In genomic region chr16:78099372-78100161, GRCh38 we compare ENCODE assay signal across 8 cellular contexts. TPM values are rescaled to one million over a fixed set of nuclear protein-coding genes. Genes with fewer than 3 reads are reported as not detected.
A peak's percentile ranks its signal among the peaks of the same experiment; 100 is the strongest.
DNase-seq lines count a peak whose midpoint lies in the region; ATAC-seq and TF ChIP-seq lines count a peak whose summit lies in the region.

WWOX (plus strand) TSS chr16:78099654.

- peak; percentile 94 for ATAC-seq in GM19372 (IDR thresholded peaks at IDR 0.05; ENCODE audit: low read depth, unreplicated experiment)
- peak; percentile 95 for ATAC-seq in HG03558 (IDR thresholded peaks at IDR 0.05; ENCODE audit: extremely low read depth, unreplicated experiment)

- H3K27me3 ChIP-seq in liver (ENCODE audit: control insufficient read depth in 4 of 4, insufficient read depth in 4 of 4, low read length in 3 of 4), result no peaks in the 10 kb centered on the region

- peak; percentile 98 for DNase-seq in CD1c-positive myeloid dendritic cell (ENCODE audit: extremely low spot score)
- DNase-seq in NCI-H774 (lab: John Stamatoyannopoulos, UW), result peak; percentile 88
- peak; percentile 94 to 95 for DNase-seq in activated CD4-positive, alpha-beta T cell treated with anti-CD3 and anti-CD28 coated beads, Interleukin-2, amount 50 U/mL, for 4 hours
- DNase-seq in dermis blood vessel endothelial cell, result peak; percentile 99
- DNase-seq in stimulated activated CD4-positive, alpha-beta T cell treated with anti-CD3 and anti-CD28 coated beads, Interleukin-4, amount 100 ng/mL, for 24 hours, result peak; percentile 96

- peaks cover 5 to 13% (median 9%) of the 10 kb centered on the region in 4 donors for H3K4me1 ChIP-seq in liver (ENCODE audit: control insufficient read depth in 4 of 4, insufficient read depth in 4 of 4, low read length in 3 of 4)

- TF ChIP-seq RAD21 in liver (IDR thresholded peaks at IDR 0.05), result peak; percentile 42 to 52

- H3K36me3 ChIP-seq in liver (ENCODE audit: control insufficient read depth in 4 of 4, insufficient read depth in 3 of 4, low read depth in 1 of 4, low read length in 3 of 4), result no peaks in the 10 kb centered on the region

- peak within 1 kb of the TSS; percentile 66 to 87 for H3K27ac ChIP-seq in liver (ENCODE audit: low read depth in 1 of 2, low read length in 2 of 2)

- TF ChIP-seq CTCF in liver (IDR thresholded peaks at IDR 0.05; ENCODE audit: low read depth, low read length, missing input control), result peak; percentile 80

- WGBS in liver, result under 1% methylated on average over 83 of the region's 83 CpGs

- H3K9me3 ChIP-seq in liver (ENCODE audit: control insufficient read depth in 4 of 4, low read length in 3 of 4), result no peaks in the 10 kb centered on the region

- peak within 1 kb of the TSS; percentile 78 to 82 (median 79) for H3K4me3 ChIP-seq in liver (ENCODE audit: low read depth in 1 of 3, low read length in 3 of 3)

- peak within 1 kb of the TSS; percentile 42 to 83 for H3K9ac ChIP-seq in liver (ENCODE audit: low read depth in 1 of 2, low read length in 2 of 2)

TF ChIP-seq in liver, 16 proteins besides CTCF, POLR2A, EP300 and RAD21:
- TF ChIP-seq EGR1 (IDR thresholded peaks at IDR 0.05; ENCODE audit: low read depth in 2 of 2) (no peak), ATF3 (IDR thresholded peaks at IDR 0.05) (peak; percentile 17), SP1 (IDR thresholded peaks at IDR 0.05) (peak; percentile 88), FOXA2 (IDR thresholded peaks at IDR 0.05) (no peak), REST (IDR thresholded peaks at IDR 0.05) (no peak), GABPA (IDR thresholded peaks at IDR 0.05 in 1 of 2, conservative IDR thresholded peaks at IDR 0.05 in 1 of 2) (peak in 1 of 2 donors; percentile 75), RXRA (IDR thresholded peaks at IDR 0.05) (peak; percentile 36 to 56), TAF1 (conservative IDR thresholded peaks at IDR 0.05) (no peak), YY1 (IDR thresholded peaks at IDR 0.05) (peak; percentile 91), FOXA1 (IDR thresholded peaks at IDR 0.05) (no peak), MAX (IDR thresholded peaks at IDR 0.05) (peak; percentile 72), JUND (IDR thresholded peaks at IDR 0.05) (no peak), NR2F2 (IDR thresholded peaks at IDR 0.05) (peak; percentile 45), HNF4G (IDR thresholded peaks at IDR 0.05) (no peak), ZBTB33 (IDR thresholded peaks at IDR 0.05) (peak; percentile 97), HNF4A (conservative IDR thresholded peaks at IDR 0.05) (peak; percentile 19 to 23)

RNA-seq across cellular contexts. Expression of gene WWOX, which starts in this region (rescaled TPM):
- total RNA-seq in dermis blood vessel endothelial cell (14.5 and 16.5 TPM in 2 replicates), liver (10 to 100 TPM; 17.5 to 46.0 TPM)
- 10 to 100 TPM in 1 of 2 donors, 1 to 10 TPM in 1; 9.8 to 13.1 TPM for polyA plus RNA-seq in liver

Comparison
In these comparisons a context has a peak if more than half of its experiments do, and no peak if none do; other contexts are left out.
1. Peak in every context shown above with its lines: DNase-seq, ATAC-seq, H3K4me3 ChIP-seq and H3K27ac ChIP-seq.